ENCODE assay signal across 1 cellular context in the genomic region with DNA sequence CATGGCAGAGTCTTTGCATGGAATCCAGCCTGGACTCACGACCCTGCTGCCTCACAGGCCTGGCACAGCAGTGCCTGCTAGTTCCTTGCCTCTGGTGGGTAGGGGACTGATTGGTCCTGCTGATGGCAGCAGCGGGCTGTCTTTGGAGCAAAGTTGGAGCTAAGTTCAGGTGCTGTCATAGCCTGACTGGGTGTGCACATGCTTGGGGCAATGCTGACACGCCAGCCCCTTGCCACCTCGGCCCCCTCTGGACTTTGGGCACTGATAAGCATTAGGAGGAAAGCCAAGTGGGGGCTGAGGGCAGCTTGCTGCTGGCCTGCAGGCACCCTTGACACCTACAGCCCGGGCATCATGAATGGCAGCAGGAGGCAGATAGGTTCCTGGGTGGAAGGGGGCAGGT.
A peak's percentile ranks its signal among the peaks of the same experiment; 100 is the strongest.
TF ChIP-seq lines count a peak whose summit lies in the region.

No MANE protein-coding gene starts in this region.

TF ChIP-seq in HepG2, 621 proteins besides CTCF, POLR2A, EP300 and RAD21:
- TF ChIP-seq HNRNPL (IDR thresholded peaks at IDR 0.05; ENCODE audit: low read depth, low read length) (0 out of 2 replicates have a peak, but pooled peaks have one; percentile 60), HNF4A (CRISPR knock-in tag; IDR thresholded peaks at IDR 0.05) (peak; percentile 38; the same call in 1 of the 2 replicates), STAG1 (CRISPR knock-in tag; IDR thresholded peaks at IDR 0.05) (peak; percentile 63)
- TF ChIP-seq, protein P1, sequence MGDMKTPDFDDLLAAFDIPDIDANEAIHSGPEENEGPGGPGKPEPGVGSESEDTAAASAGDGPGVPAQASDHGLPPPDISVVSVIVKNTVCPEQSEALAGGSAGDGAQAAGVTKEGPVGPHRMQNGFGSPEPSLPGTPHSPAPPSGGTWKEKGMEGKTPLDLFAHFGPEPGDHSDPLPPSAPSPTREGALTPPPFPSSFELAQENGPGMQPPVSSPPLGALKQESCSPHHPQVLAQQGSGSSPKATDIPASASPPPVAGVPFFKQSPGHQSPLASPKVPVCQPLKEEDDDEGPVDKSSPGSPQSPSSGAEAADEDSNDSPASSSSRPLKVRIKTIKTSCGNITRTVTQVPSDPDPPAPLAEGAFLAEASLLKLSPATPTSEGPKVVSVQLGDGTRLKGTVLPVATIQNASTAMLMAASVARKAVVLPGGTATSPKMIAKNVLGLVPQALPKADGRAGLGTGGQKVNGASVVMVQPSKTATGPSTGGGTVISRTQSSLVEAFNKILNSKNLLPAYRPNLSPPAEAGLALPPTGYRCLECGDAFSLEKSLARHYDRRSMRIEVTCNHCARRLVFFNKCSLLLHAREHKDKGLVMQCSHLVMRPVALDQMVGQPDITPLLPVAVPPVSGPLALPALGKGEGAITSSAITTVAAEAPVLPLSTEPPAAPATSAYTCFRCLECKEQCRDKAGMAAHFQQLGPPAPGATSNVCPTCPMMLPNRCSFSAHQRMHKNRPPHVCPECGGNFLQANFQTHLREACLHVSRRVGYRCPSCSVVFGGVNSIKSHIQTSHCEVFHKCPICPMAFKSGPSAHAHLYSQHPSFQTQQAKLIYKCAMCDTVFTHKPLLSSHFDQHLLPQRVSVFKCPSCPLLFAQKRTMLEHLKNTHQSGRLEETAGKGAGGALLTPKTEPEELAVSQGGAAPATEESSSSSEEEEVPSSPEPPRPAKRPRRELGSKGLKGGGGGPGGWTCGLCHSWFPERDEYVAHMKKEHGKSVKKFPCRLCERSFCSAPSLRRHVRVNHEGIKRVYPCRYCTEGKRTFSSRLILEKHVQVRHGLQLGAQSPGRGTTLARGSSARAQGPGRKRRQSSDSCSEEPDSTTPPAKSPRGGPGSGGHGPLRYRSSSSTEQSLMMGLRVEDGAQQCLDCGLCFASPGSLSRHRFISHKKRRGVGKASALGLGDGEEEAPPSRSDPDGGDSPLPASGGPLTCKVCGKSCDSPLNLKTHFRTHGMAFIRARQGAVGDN (CRISPR knock-in tag; IDR thresholded peaks at IDR 0.05): peak; percentile 29
